Comparison of ENCODE assay signal across 9 cellular contexts in genomic region chr10:71771821-71772617, GRCh38. TPM values are rescaled to one million over a fixed set of nuclear protein-coding genes. Genes with fewer than 3 reads are reported as not detected.
A peak's percentile ranks its signal among the peaks of the same experiment; 100 is the strongest.
DNase-seq lines count a peak whose midpoint lies in the region; ATAC-seq and TF ChIP-seq lines count a peak whose summit lies in the region.
"Had no signal": no experiment of that assay in that cellular context is flagged by ENCODE, and none has a peak within 500 bp of the region (broad histone marks: within the 10 kb centered on the region; RNA-seq: fewer than 3 reads in every experiment).

No MANE protein-coding gene starts in this region.

- 14 to 25% (median 20%) methylated on average over 2 of the region's 2 CpGs for WGBS in stomach, 5 donors

- peaks cover 29% of the 10 kb centered on the region for H3K36me3 Mint-ChIP-seq in CD4-positive, CD25-positive, alpha-beta regulatory T cell

- H3K27me3 Mint-ChIP-seq in CD4-positive, CD25-positive, alpha-beta regulatory T cell = peaks cover 4% of the 10 kb centered on the region

- H3K9me3 Mint-ChIP-seq in CD4-positive, CD25-positive, alpha-beta regulatory T cell = no peaks in the 10 kb centered on the region

- H3K27ac Mint-ChIP-seq in CD4-positive, CD25-positive, alpha-beta regulatory T cell = peak overlapping the region; percentile 91 to 98 (median 98)

- no peaks in the 10 kb centered on the region for H3K27me3 ChIP-seq in CD4-positive, CD25-positive, alpha-beta regulatory T cell (ENCODE audit: control insufficient read depth, insufficient read depth, low read length)
- H3K27me3 ChIP-seq in left lung = no peaks in the 10 kb centered on the region
- no peaks in the 10 kb centered on the region for H3K27me3 ChIP-seq in stomach

- no peak for TF ChIP-seq POLR2A in stomach (IDR thresholded peaks at IDR 0.05)

- ATAC-seq in CD4-positive, CD25-positive, alpha-beta regulatory T cell (ENCODE audit: low read depth in 2 of 2) = no peak
- ATAC-seq in left lung (peak; percentile 39), GM19463 (IDR thresholded peaks at IDR 0.05; ENCODE audit: unreplicated experiment) (no peak)

- peak overlapping the region; percentile 96 for H3K27ac ChIP-seq in CD4-positive, CD25-positive, alpha-beta regulatory T cell (ENCODE audit: insufficient read depth, low read length, poor library complexity, severe bottlenecking)
- H3K27ac ChIP-seq in left lung (peak overlapping the region; percentile 88 to 92), stomach (peak overlapping the region; percentile 88 to 93 (median 90))

- intact Hi-C loops in left lung (cut with DNase I) = no loop called here
- intact Hi-C loops in stomach (cut with DNase I; ENCODE audit: low total_unique reads) = no loop called here

- peaks cover 9 to 78% (median 48%) of the 10 kb centered on the region in 4 donors for H3K4me1 Mint-ChIP-seq in CD4-positive, CD25-positive, alpha-beta regulatory T cell

- no peaks in the 10 kb centered on the region for H3K9me3 ChIP-seq in CD4-positive, CD25-positive, alpha-beta regulatory T cell (ENCODE audit: control insufficient read depth in 2 of 2, low read length in 2 of 2)
- H3K9me3 ChIP-seq in left lung = no peaks in the 10 kb centered on the region
- no peaks in the 10 kb centered on the region for H3K9me3 ChIP-seq in stomach

- peaks cover 19% of the 10 kb centered on the region for H3K36me3 ChIP-seq in CD4-positive, CD25-positive, alpha-beta regulatory T cell (ENCODE audit: control insufficient read depth, insufficient read depth, low read length)
- H3K36me3 ChIP-seq in left lung = peaks cover 0 to 19% of the 10 kb centered on the region in 2 donors
- H3K36me3 ChIP-seq in stomach = no peaks in the 10 kb centered on the region

- H3K4me3 Mint-ChIP-seq in CD4-positive, CD25-positive, alpha-beta regulatory T cell = peak overlapping the region; percentile 87 to 98 (median 96)

- H3K4me3 ChIP-seq in CD4-positive, CD25-positive, alpha-beta regulatory T cell (ENCODE audit: low read depth, low read length) = peak overlapping the region; percentile 98
- H3K4me3 ChIP-seq in astrocyte of the spinal cord (ENCODE audit: low read depth, low read length) (no peak overlapping the region), left lung (peak overlapping the region; percentile 68 to 71), stomach (peak overlapping the region; percentile 58 to 85 (median 74))

- TF ChIP-seq CTCF in astrocyte of the spinal cord (IDR thresholded peaks at IDR 0.05; ENCODE audit: low read depth, low read length) (no peak), left lung (IDR thresholded peaks at IDR 0.05) (no peak), stomach (IDR thresholded peaks at IDR 0.05) (no peak)

- peak in 1 of 3 donors; percentile 44 for DNase-seq in CD4-positive, CD25-positive, alpha-beta regulatory T cell
- DNase-seq in OCI-M1 (lab: John Stamatoyannopoulos, UW) (peak; percentile 65), astrocyte of the spinal cord (ENCODE audit: low read depth, low spot score) (peak; percentile 64), left lung (peak; percentile 68 to 76), stomach (peak; percentile 54), mesenteric fat pad (ENCODE audit: low spot score) (no peak), NCI-H1694 (lab: John Stamatoyannopoulos, UW) (no peak)

- in situ Hi-C loops in astrocyte of the spinal cord (cut with HindIII; ENCODE audit: low sequenced_read_pairs) = no loop called here

- peaks cover 81% of the 10 kb centered on the region for H3K4me1 ChIP-seq in CD4-positive, CD25-positive, alpha-beta regulatory T cell (ENCODE audit: control insufficient read depth, insufficient read depth, low read length, poor library complexity, severe bottlenecking)
- H3K4me1 ChIP-seq in left lung = peaks cover 36 to 99% of the 10 kb centered on the region in 2 donors
- peaks cover 70 to 97% (median 79%) of the 10 kb centered on the region in 4 donors for H3K4me1 ChIP-seq in stomach

- TF ChIP-seq EP300 in stomach (IDR thresholded peaks at IDR 0.05) = no peak

RNA-seq across cellular contexts. Expression of gene VSIR, which starts 1.3 kb away (rescaled TPM):
- 167 TPM for total RNA-seq in CD4-positive, CD25-positive, alpha-beta regulatory T cell
- polyA plus RNA-seq in CD4-positive, CD25-positive, alpha-beta regulatory T cell = 100 to 1,000 TPM; 226 to 339 (median 294) TPM
- total RNA-seq in left lung (100 to 1,000 TPM in 1 of 2 donors, 10 to 100 TPM in 1; 46.7 to 133 TPM), stomach (100 to 1,000 TPM in 1 of 5 donors, 10 to 100 TPM in 4; 14.7 to 103 (median 16.5) TPM), mesenteric fat pad (128 TPM)
- 10 to 100 TPM; 14.2 to 21.7 (median 15.9) TPM for polyA plus RNA-seq in stomach

RNA-seq across cellular contexts. Expression of gene C10orf105, which starts 52.4 kb away (rescaled TPM):
- total RNA-seq in CD4-positive, CD25-positive, alpha-beta regulatory T cell = 0.52 TPM
- polyA plus RNA-seq in CD4-positive, CD25-positive, alpha-beta regulatory T cell = under 1 TPM in 2 of 4 donors, not detected in 2; 0.05 to 0.20 TPM
- total RNA-seq in left lung (1 to 10 TPM in 1 of 2 donors, under 1 TPM in 1; 0.17 to 1.0 TPM), stomach (not detected), mesenteric fat pad (0.22 TPM)
- polyA plus RNA-seq in stomach = under 1 TPM in 1 of 3 donors, not detected in 2; 0.03 TPM
- total RNA-seq: frontal cortex had no signal

Comparison
In these comparisons a context has a peak if more than half of its experiments do, and no peak if none do; other contexts are left out.
1. DNase-seq: peak in OCI-M1 (single experiment), astrocyte of the spinal cord (single experiment), left lung (2 of 2) and stomach (single experiment); none in mesenteric fat pad (single experiment) and NCI-H1694 (single experiment).
2. Peak in every context shown above with its lines, with median percentiles within 50 percentile points of each other: H3K27ac ChIP-seq.